In the genomic region with DNA sequence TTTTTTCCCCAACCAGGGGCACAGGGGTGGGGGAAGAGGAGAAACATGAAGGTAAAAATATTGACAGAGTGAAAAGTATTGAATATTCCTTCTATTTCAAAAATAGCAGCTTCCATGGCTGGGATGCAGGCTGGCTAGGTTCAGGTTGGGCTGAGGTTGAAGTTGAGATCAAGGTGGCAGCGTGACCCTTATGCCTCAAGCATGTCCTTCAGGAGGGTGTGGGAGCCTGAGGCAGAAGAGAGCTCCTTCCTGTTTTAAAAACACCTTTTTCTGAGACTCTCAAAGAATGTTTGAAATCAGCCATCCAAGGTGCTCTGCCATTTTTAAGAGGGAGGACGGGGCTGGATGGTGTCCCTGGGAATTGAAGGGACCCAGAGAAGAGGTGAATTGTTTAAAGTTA, we compare ENCODE assay signal across 15 cellular contexts. TPM values are rescaled to one million over a fixed set of nuclear protein-coding genes. Genes with fewer than 3 reads are reported as not detected.
DNase-seq lines count a peak whose midpoint lies in the region; ATAC-seq and TF ChIP-seq lines count a peak whose summit lies in the region.
"Had no signal": no experiment of that assay in that cellular context is flagged by ENCODE, and none has a peak within 500 bp of the region (broad histone marks: within the 10 kb centered on the region; RNA-seq: fewer than 3 reads in every experiment).

No MANE protein-coding gene starts in this region.

- H3K27ac ChIP-seq in cardiac muscle cell, result peak overlapping the region; percentile 78
- H3K27ac ChIP-seq in esophagus muscularis mucosa (replicated peaks in 1 of 4), result peak overlapping the region; percentile 73 to 85 (median 82)
- H3K27ac ChIP-seq in parathyroid adenoma, result peak overlapping the region; percentile 52
- H3K27ac ChIP-seq in upper lobe of right lung, result peak overlapping the region; percentile 55
- H3K27ac ChIP-seq in testis, result no peak overlapping the region

- H2AFZ ChIP-seq in parathyroid adenoma, result no peak overlapping the region

- intact Hi-C loops in Right ventricle myocardium inferior (cut with DNase I) (no loop called here), esophagus muscularis mucosa (cut with DNase I) (no loop called here), upper lobe of right lung (cut with DNase I) (no loop called here), testis (cut with DNase I; ENCODE audit: low total_unique reads) (no loop called here)

- DNase-seq in cardiac muscle cell (ENCODE audit: low read depth in 1 of 2, low spot score in 1 of 2) (no peak), Right ventricle myocardium inferior (ENCODE audit: missing footprints) (no peak), esophagus muscularis mucosa (ENCODE audit: extremely low spot score) (no peak), upper lobe of right lung (no peak), testis (no peak)
- DNase-seq: activated CD4-positive, alpha-beta T cell treated with anti-CD3 and anti-CD28 coated beads, Interleukin-2, amount 50 U/mL, for 1 hour; activated naive CD4-positive, alpha-beta T cell treated with Interleukin-2 at 50 U/mL for 16 hours; GF-D8; glutamatergic neuron; NCI-H1092; NCI-H524 treated with DMSO at 0.1 percent for 48 hours had no signal

- H3K4me1 ChIP-seq in cardiac muscle cell (ENCODE audit: low read depth) (peaks cover 51% of the 10 kb centered on the region), esophagus muscularis mucosa (peaks cover 100% of the 10 kb centered on the region in 4 donors), parathyroid adenoma (peaks cover 20% of the 10 kb centered on the region), upper lobe of right lung (peaks cover 81% of the 10 kb centered on the region), testis (peaks cover 38% of the 10 kb centered on the region)

- H3K9me3 ChIP-seq in cardiac muscle cell (ENCODE audit: low read depth), result no peaks in the 10 kb centered on the region
- no peaks in the 10 kb centered on the region for H3K9me3 ChIP-seq in esophagus muscularis mucosa
- H3K9me3 ChIP-seq in parathyroid adenoma (ENCODE audit: control insufficient read depth, low read length), result no peaks in the 10 kb centered on the region
- H3K9me3 ChIP-seq in upper lobe of right lung, result no peaks in the 10 kb centered on the region
- no peaks in the 10 kb centered on the region for H3K9me3 ChIP-seq in testis

- H3K9ac ChIP-seq in parathyroid adenoma, result no peak overlapping the region

- WGBS in esophagus muscularis mucosa, result 82% methylated on average over 2 of the region's 2 CpGs
- WGBS in testis, 2 donors, result 89 to 95% methylated on average over 2 of the region's 2 CpGs

- H3K27me3 ChIP-seq in cardiac muscle cell (no peaks in the 10 kb centered on the region), esophagus muscularis mucosa (no peaks in the 10 kb centered on the region), parathyroid adenoma (ENCODE audit: control insufficient read depth, insufficient read depth, low read length) (no peaks in the 10 kb centered on the region), upper lobe of right lung (no peaks in the 10 kb centered on the region), testis (no peaks in the 10 kb centered on the region)

- peaks cover 8% of the 10 kb centered on the region for H3K79me2 ChIP-seq in parathyroid adenoma

- ATAC-seq in Right ventricle myocardium inferior, result no peak
- ATAC-seq in upper lobe of right lung, result no peak
- ATAC-seq in HG02840 (IDR thresholded peaks at IDR 0.05; ENCODE audit: low FRiP score, unreplicated experiment), result no peak
- ATAC-seq in HG03460 (IDR thresholded peaks at IDR 0.05; ENCODE audit: unreplicated experiment), result no peak
- ATAC-seq: HCT116 had no signal

- no peak for TF ChIP-seq EP300 in esophagus muscularis mucosa (IDR thresholded peaks at IDR 0.05)

- no peak for TF ChIP-seq POLR2A in esophagus muscularis mucosa (IDR thresholded peaks at IDR 0.05; ENCODE audit: low read depth)
- no peak for TF ChIP-seq POLR2A in testis (IDR thresholded peaks at IDR 0.05)

- H3K4me2 ChIP-seq in parathyroid adenoma (ENCODE audit: low read length), result no peak overlapping the region

- H3K36me3 ChIP-seq in cardiac muscle cell, result no peaks in the 10 kb centered on the region
- peaks cover 8 to 74% (median 31%) of the 10 kb centered on the region in 4 donors for H3K36me3 ChIP-seq in esophagus muscularis mucosa
- H3K36me3 ChIP-seq in parathyroid adenoma (ENCODE audit: control insufficient read depth, insufficient read depth, low read length), result no peaks in the 10 kb centered on the region
- H3K36me3 ChIP-seq in upper lobe of right lung, result peaks cover 68% of the 10 kb centered on the region
- H3K36me3 ChIP-seq in testis (ENCODE audit: low read depth, missing control alignments), result no peaks in the 10 kb centered on the region

- TF ChIP-seq CTCF in cardiac muscle cell (IDR thresholded peaks at IDR 0.05; ENCODE audit: low read depth, low read length) (no peak), esophagus muscularis mucosa (IDR thresholded peaks at IDR 0.05) (no peak), parathyroid adenoma (IDR thresholded peaks at IDR 0.05) (no peak), upper lobe of right lung (IDR thresholded peaks at IDR 0.05) (no peak), testis (IDR thresholded peaks at IDR 0.05) (no peak)

- H3K4me3 ChIP-seq in cardiac muscle cell (no peak overlapping the region), esophagus muscularis mucosa (no peak overlapping the region), parathyroid adenoma (ENCODE audit: low read depth, low read length) (no peak overlapping the region), upper lobe of right lung (no peak overlapping the region), testis (no peak overlapping the region)

RNA-seq across cellular contexts. Expression of a gene that starts 29.5 kb away (rescaled TPM):
- total RNA-seq in cardiac muscle cell (72.8 and 91.3 TPM in 2 replicates), Right ventricle myocardium inferior (288 TPM), esophagus muscularis mucosa (100 to 1,000 TPM; 566 to 898 (median 683) TPM), upper lobe of right lung (749 TPM), testis (100 to 1,000 TPM; 200 to 201 TPM)
- polyA plus RNA-seq in cardiac muscle cell (85.9 and 126 TPM in 2 replicates), testis (ENCODE audit: insufficient read depth, low read depth, low replicate concordance) (214 TPM)

Comparison
In these comparisons a context has a peak if more than half of its experiments do, and no peak if none do; other contexts are left out.
1. H3K27ac ChIP-seq: peak in cardiac muscle cell (single experiment), esophagus muscularis mucosa (4 of 4), parathyroid adenoma (single experiment) and upper lobe of right lung (single experiment); none in testis (0 of 2).